ENCODE assay signal across 19 cellular contexts in genomic region chr6:82554706-82555105, GRCh38.
"Had no signal": no experiment of that assay in that cellular context is flagged by ENCODE, and none has a peak within 500 bp of the region (broad histone marks: within the 10 kb centered on the region; RNA-seq: fewer than 3 reads in every experiment).

No MANE protein-coding gene starts in this region.

- H3K9me3 Mint-ChIP-seq: activated CD4-positive, alpha-beta memory T cell treated with anti-CD3 and anti-CD28 coated beads, Interleukin-2, amount 10 ng/mL, durations not matched to agents 7 days and 5 days; activated naive CD4-positive, alpha-beta T cell treated with anti-CD3 and anti-CD28 coated beads, Interleukin-2, amount 50 U/mL, for 24 hours had no signal

- H3K27me3 ChIP-seq: adrenal gland, body of pancreas, colonic mucosa, stomach, upper lobe of right lung had no signal

- H2AFZ ChIP-seq: parathyroid adenoma had no signal

- H3K36me3 ChIP-seq: adrenal gland, colonic mucosa, stomach, thoracic aorta, upper lobe of right lung had no signal

- H3K27me3 Mint-ChIP-seq: activated CD4-positive, alpha-beta memory T cell treated with anti-CD3 and anti-CD28 coated beads, Interleukin-2, amount 10 ng/mL, durations not matched to agents 7 days and 5 days; activated naive CD4-positive, alpha-beta T cell treated with anti-CD3 and anti-CD28 coated beads, Interleukin-2, amount 50 U/mL, for 24 hours; naive B cell had no signal

- H3K27ac ChIP-seq: adrenal gland, body of pancreas, colonic mucosa, parathyroid adenoma, stomach, thoracic aorta, upper lobe of right lung had no signal

- H3K4me1 ChIP-seq: adrenal gland, body of pancreas, colonic mucosa, parathyroid adenoma, stomach, upper lobe of right lung had no signal

- DNase-seq: activated CD4-positive, alpha-beta memory T cell treated with anti-CD3 and anti-CD28 coated beads, Interleukin-2, amount 10 ng/mL, durations not matched to agents 7 days and 5 days; activated CD4-positive, alpha-beta T cell treated with anti-CD3 and anti-CD28 coated beads for 36 hours; activated effector memory CD4-positive, alpha-beta T cell treated with anti-CD3 and anti-CD28 coated beads, Interleukin-2, amount 50 U/mL, for 16 hours; activated T-cell treated with anti-CD3 and anti-CD28 coated beads, Interleukin-2, amount 50 U/mL, for 4 hours; adrenal gland; body of pancreas; caudate nucleus; colonic mucosa; naive B cell; stimulated activated CD4-positive, alpha-beta T cell treated with anti-CD3 and anti-CD28 coated beads, Interleukin-12 subunit alpha, Interleukin-12 subunit beta, amount 100 ng/mL, for 4 hours; stimulated activated CD4-positive, alpha-beta T cell treated with anti-CD3 and anti-CD28 coated beads, Interleukin-2, amount 100 ng/mL, for 24 hours; stomach; T-helper 17 cell; upper lobe of right lung had no signal

- H3K27ac Mint-ChIP-seq: activated CD4-positive, alpha-beta memory T cell treated with anti-CD3 and anti-CD28 coated beads, Interleukin-2, amount 10 ng/mL, durations not matched to agents 7 days and 5 days; activated CD4-positive, alpha-beta T cell treated with anti-CD3 and anti-CD28 coated beads for 36 hours; activated naive CD4-positive, alpha-beta T cell treated with anti-CD3 and anti-CD28 coated beads, Interleukin-2, amount 50 U/mL, for 24 hours; naive B cell; T-helper 17 cell had no signal

- H3K79me2 ChIP-seq: parathyroid adenoma had no signal

- H3K36me3 Mint-ChIP-seq: activated naive CD4-positive, alpha-beta T cell treated with anti-CD3 and anti-CD28 coated beads, Interleukin-2, amount 50 U/mL, for 24 hours had no signal

- H3K4me3 ChIP-seq: adrenal gland, body of pancreas, colonic mucosa, stomach, thoracic aorta, upper lobe of right lung had no signal

- H3K9ac ChIP-seq: parathyroid adenoma had no signal

- ATAC-seq: activated CD4-positive, alpha-beta T cell treated with anti-CD3 and anti-CD28 coated beads for 36 hours; activated T-cell treated with anti-CD3 and anti-CD28 coated beads, Interleukin-2, amount 50 U/mL, for 4 hours; body of pancreas; esophagus mucosa; left lobe of liver; T-helper 17 cell; upper lobe of right lung had no signal

- H3K4me1 Mint-ChIP-seq: activated CD4-positive, alpha-beta memory T cell treated with anti-CD3 and anti-CD28 coated beads, Interleukin-2, amount 10 ng/mL, durations not matched to agents 7 days and 5 days; activated CD4-positive, alpha-beta T cell treated with anti-CD3 and anti-CD28 coated beads for 36 hours; activated naive CD4-positive, alpha-beta T cell treated with anti-CD3 and anti-CD28 coated beads, Interleukin-2, amount 50 U/mL, for 24 hours; naive B cell; T-helper 17 cell had no signal

- H3K9me3 ChIP-seq: adrenal gland, body of pancreas, colonic mucosa, stomach, thoracic aorta, upper lobe of right lung had no signal

- H3K4me3 Mint-ChIP-seq: activated CD4-positive, alpha-beta memory T cell treated with anti-CD3 and anti-CD28 coated beads, Interleukin-2, amount 10 ng/mL, durations not matched to agents 7 days and 5 days; activated CD4-positive, alpha-beta T cell treated with anti-CD3 and anti-CD28 coated beads for 36 hours; activated naive CD4-positive, alpha-beta T cell treated with anti-CD3 and anti-CD28 coated beads, Interleukin-2, amount 50 U/mL, for 24 hours; activated T-cell treated with anti-CD3 and anti-CD28 coated beads, Interleukin-2, amount 50 U/mL, for 4 hours; naive B cell; T-helper 17 cell had no signal
